ENCODE assay signal across 35 cellular contexts in the genomic region with DNA sequence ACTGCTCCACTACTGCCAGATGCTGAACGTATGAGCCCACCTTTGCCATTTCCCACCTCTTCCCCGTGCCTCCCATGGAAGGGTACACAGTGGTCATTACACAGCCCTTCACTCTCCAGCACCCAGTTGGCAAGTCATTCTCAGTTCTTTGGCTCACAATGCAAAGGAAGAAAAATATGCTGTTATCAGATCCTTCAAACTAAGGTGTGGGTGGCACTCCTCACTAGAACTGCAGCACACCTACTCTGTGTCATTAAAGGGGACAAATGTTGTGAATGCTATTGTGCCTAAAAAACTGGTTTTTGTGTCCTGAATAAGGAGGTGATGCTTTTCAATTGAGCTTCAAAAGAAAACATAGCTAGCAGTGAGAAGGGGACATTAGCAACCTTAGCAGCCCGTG.
"Had no signal": no experiment of that assay in that cellular context is flagged by ENCODE, and none has a peak within 500 bp of the region (broad histone marks: within the 10 kb centered on the region; RNA-seq: fewer than 3 reads in every experiment).

No MANE protein-coding gene starts in this region.

- H3K9me3 Mint-ChIP-seq: activated CD4-positive, alpha-beta memory T cell treated with anti-CD3 and anti-CD28 coated beads for 36 hours; activated CD4-positive, alpha-beta T cell treated with anti-CD3 and anti-CD28 coated beads, Interleukin-2, amount 10 ng/mL, durations not matched to agents 24 days and 14 days; activated CD8-positive, alpha-beta T cell treated with anti-CD3 and anti-CD28 coated beads for 36 hours; activated naive CD4-positive, alpha-beta T cell treated with anti-CD3 and anti-CD28 coated beads for 36 hours; activated naive CD8-positive, alpha-beta T cell treated with anti-CD3 and anti-CD28 coated beads for 36 hours; activated T-cell treated with anti-CD3 and anti-CD28 coated beads, Interleukin-2, amount 50 U/mL, for 4 hours; activated T-helper 1 cell treated with anti-CD3 and anti-CD28 coated beads, Interleukin-12 subunit alpha, Interleukin-12 subunit beta, Interleukin-2, Interleukin-4 antibody, amounts not matched to agents 30 ng/mL and 10 ng/mL and 1 ng/mL, durations not matched to agents 14 hours and 24 hours and 36 hours; central memory CD8-positive, alpha-beta T cell; T-helper 1 cell treated with Interleukin-12 subunit alpha and Interleukin-12 subunit beta and Interleukin-4 antibody, amounts not matched to agents 30 μg/mL and 1 μg/mL, for 36 hours; T-helper 2 cell treated with Interferon-gamma antibody and Interleukin-4, amounts not matched to agents 5 μg/mL and 100 μg/mL, for 36 hours had no signal

- H3K36me3 Mint-ChIP-seq: activated CD4-positive, alpha-beta memory T cell treated with anti-CD3 and anti-CD28 coated beads for 36 hours; activated naive CD8-positive, alpha-beta T cell treated with anti-CD3 and anti-CD28 coated beads for 36 hours; brain had no signal

- H3K4me3 ChIP-seq: adrenal gland, ascending aorta, cardiac muscle cell had no signal

- H3K27me3 Mint-ChIP-seq: activated CD4-positive, alpha-beta memory T cell treated with anti-CD3 and anti-CD28 coated beads for 36 hours; activated CD4-positive, alpha-beta T cell treated with anti-CD3 and anti-CD28 coated beads, Interleukin-2, amount 10 ng/mL, durations not matched to agents 24 days and 14 days; activated CD8-positive, alpha-beta T cell treated with anti-CD3 and anti-CD28 coated beads for 36 hours; activated T-helper 17 cell treated with anti-CD3 and anti-CD28 coated beads, Interleukin-2, amount 50 U/mL, for 72 hours; central memory CD8-positive, alpha-beta T cell had no signal

- H3K27ac ChIP-seq: adrenal gland, ascending aorta, cardiac muscle cell, VCaP had no signal

- H3K9me3 ChIP-seq: adrenal gland, ascending aorta had no signal

- H3K27me3 ChIP-seq: adrenal gland, ascending aorta, cardiac muscle cell had no signal

- H3K4me1 ChIP-seq: adrenal gland, ascending aorta had no signal

- DNase-seq: activated B cell treated with CpG ODN at 0.5 μM for 24 hours; activated CD4-positive, alpha-beta memory T cell treated with anti-CD3 and anti-CD28 coated beads for 36 hours; activated CD4-positive, alpha-beta T cell treated with anti-CD3 and anti-CD28 coated beads for 4 hours; activated CD4-positive, alpha-beta T cell treated with anti-CD3 and anti-CD28 coated beads, Interleukin-2, amount 10 ng/mL, durations not matched to agents 24 days and 14 days; activated CD4-positive, alpha-beta T cell treated with anti-CD3 and anti-CD28 coated beads, Interleukin-2, amount 50 U/mL, for 1 hour; activated CD4-positive, alpha-beta T cell treated with anti-CD3 and anti-CD28 coated beads, Interleukin-2, amount 50 U/mL, for 4 hours; activated CD4-positive, CD25-positive, alpha-beta regulatory T cell treated with anti-CD3 and anti-CD28 coated beads, Interleukin-2, amount 50 U/mL, for 72 hours; activated CD8-positive, alpha-beta memory T cell treated with anti-CD3 and anti-CD28 coated beads, Interleukin-2, amount 50 U/mL, for 4 hours; activated CD8-positive, alpha-beta T cell treated with anti-CD3 and anti-CD28 coated beads for 36 hours; activated effector memory CD4-positive, alpha-beta T cell treated with anti-CD3 and anti-CD28 coated beads, Interleukin-2, amount 50 U/mL, for 16 hours; activated gamma-delta T cell treated with Interleukin-2 at 50 U/mL for 16 hours; activated naive CD4-positive, alpha-beta T cell; activated naive CD4-positive, alpha-beta T cell treated with anti-CD3 and anti-CD28 coated beads for 36 hours; activated naive CD4-positive, alpha-beta T cell treated with anti-CD3 and anti-CD28 coated beads, Interleukin-2, amount 50 U/mL, for 16 hours; activated naive CD8-positive, alpha-beta T cell treated with anti-CD3 and anti-CD28 coated beads for 36 hours; activated T-cell treated with anti-CD3 and anti-CD28 coated beads for 4 hours; activated T-cell treated with anti-CD3 and anti-CD28 coated beads, Interleukin-2, amount 50 U/mL, for 1 hour; activated T-cell treated with anti-CD3 and anti-CD28 coated beads, Interleukin-2, amount 50 U/mL, for 4 hours; activated T-cell treated with anti-CD3 and anti-CD28 coated beads, Interleukin-2, amount 50 U/mL, for 72 hours; adrenal gland; amygdala; anterior cingulate cortex; T-helper 1 cell; T-helper 2 cell; T-helper 9 cell had no signal

- H3K36me3 ChIP-seq: adrenal gland, ascending aorta, cardiac muscle cell had no signal

- H3K4me3 Mint-ChIP-seq: activated B cell treated with CpG ODN at 0.5 μM for 24 hours; activated CD4-positive, alpha-beta memory T cell treated with anti-CD3 and anti-CD28 coated beads for 36 hours; activated CD4-positive, alpha-beta T cell treated with anti-CD3 and anti-CD28 coated beads, Interleukin-2, amount 10 ng/mL, durations not matched to agents 24 days and 14 days; activated CD8-positive, alpha-beta T cell treated with anti-CD3 and anti-CD28 coated beads for 36 hours; activated naive CD4-positive, alpha-beta T cell treated with anti-CD3 and anti-CD28 coated beads for 36 hours; activated naive CD8-positive, alpha-beta T cell treated with anti-CD3 and anti-CD28 coated beads for 36 hours; activated T-cell treated with anti-CD3 and anti-CD28 coated beads, Interleukin-2, amount 50 U/mL, for 4 hours; activated T-cell treated with anti-CD3 and anti-CD28 coated beads, Interleukin-2, amount 50 U/mL, for 72 hours; activated T-helper 1 cell treated with anti-CD3 and anti-CD28 coated beads, Interleukin-12 subunit alpha, Interleukin-12 subunit beta, Interleukin-2, Interleukin-4 antibody, amounts not matched to agents 30 ng/mL and 10 ng/mL and 1 ng/mL, durations not matched to agents 14 hours and 24 hours and 36 hours; activated T-helper 17 cell treated with anti-CD3 and anti-CD28 coated beads, Interleukin-2, amount 50 U/mL, for 72 hours; brain; central memory CD8-positive, alpha-beta T cell; T-helper 1 cell treated with Interleukin-12 subunit alpha and Interleukin-12 subunit beta and Interleukin-4 antibody, amounts not matched to agents 30 μg/mL and 1 μg/mL, for 36 hours; T-helper 2 cell treated with Interferon-gamma antibody and Interleukin-4, amounts not matched to agents 5 μg/mL and 100 μg/mL, for 36 hours had no signal

- H3K27ac Mint-ChIP-seq: activated B cell treated with CpG ODN at 0.5 μM for 24 hours; activated CD4-positive, alpha-beta memory T cell treated with anti-CD3 and anti-CD28 coated beads for 36 hours; activated CD4-positive, alpha-beta T cell treated with anti-CD3 and anti-CD28 coated beads, Interleukin-2, amount 10 ng/mL, durations not matched to agents 24 days and 14 days; activated CD8-positive, alpha-beta T cell treated with anti-CD3 and anti-CD28 coated beads for 36 hours; activated naive CD4-positive, alpha-beta T cell treated with anti-CD3 and anti-CD28 coated beads for 36 hours; activated naive CD4-positive, alpha-beta T cell treated with anti-CD3 and anti-CD28 coated beads, Interleukin-2, amount 50 U/mL, for 72 hours; activated naive CD8-positive, alpha-beta T cell treated with anti-CD3 and anti-CD28 coated beads for 36 hours; activated T-cell treated with anti-CD3 and anti-CD28 coated beads, Interleukin-2, amount 50 U/mL, for 72 hours; activated T-helper 1 cell treated with anti-CD3 and anti-CD28 coated beads, Interleukin-12 subunit alpha, Interleukin-12 subunit beta, Interleukin-2, Interleukin-4 antibody, amounts not matched to agents 30 ng/mL and 10 ng/mL and 1 ng/mL, durations not matched to agents 14 hours and 24 hours and 36 hours; activated T-helper 17 cell treated with anti-CD3 and anti-CD28 coated beads, Interleukin-2, amount 50 U/mL, for 72 hours; brain; T-helper 1 cell treated with Interleukin-12 subunit alpha and Interleukin-12 subunit beta and Interleukin-4 antibody, amounts not matched to agents 30 μg/mL and 1 μg/mL, for 36 hours; T-helper 2 cell treated with Interferon-gamma antibody and Interleukin-4, amounts not matched to agents 5 μg/mL and 100 μg/mL, for 36 hours had no signal

- ATAC-seq: activated CD8-positive, alpha-beta T cell treated with anti-CD3 and anti-CD28 coated beads for 36 hours; activated naive CD4-positive, alpha-beta T cell treated with anti-CD3 and anti-CD28 coated beads, Interleukin-2, amount 50 U/mL, for 72 hours; activated T-cell treated with anti-CD3 and anti-CD28 coated beads, Interleukin-2, amount 50 U/mL, for 4 hours; activated T-cell treated with anti-CD3 and anti-CD28 coated beads, Interleukin-2, amount 50 U/mL, for 72 hours; activated T-helper 17 cell treated with anti-CD3 and anti-CD28 coated beads, Interleukin-2, amount 50 U/mL, for 72 hours had no signal

- H3K4me1 Mint-ChIP-seq: activated B cell treated with CpG ODN at 0.5 μM for 24 hours; activated CD4-positive, alpha-beta T cell treated with anti-CD3 and anti-CD28 coated beads, Interleukin-2, amount 10 ng/mL, durations not matched to agents 24 days and 14 days; activated naive CD8-positive, alpha-beta T cell treated with anti-CD3 and anti-CD28 coated beads for 36 hours; activated T-helper 17 cell treated with anti-CD3 and anti-CD28 coated beads, Interleukin-2, amount 50 U/mL, for 72 hours; brain; central memory CD8-positive, alpha-beta T cell had no signal
